Comparison of ENCODE assay signal across 9 cellular contexts in genomic region chr14:100271247-100271939, GRCh38. TPM values are rescaled to one million over a fixed set of nuclear protein-coding genes. Genes with fewer than 3 reads are reported as not detected.
A peak's percentile ranks its signal among the peaks of the same experiment; 100 is the strongest.
DNase-seq lines count a peak whose midpoint lies in the region; ATAC-seq and TF ChIP-seq lines count a peak whose summit lies in the region.
"Had no signal": no experiment of that assay in that cellular context is flagged by ENCODE, and none has a peak within 500 bp of the region (broad histone marks: within the 10 kb centered on the region; RNA-seq: fewer than 3 reads in every experiment).

No MANE protein-coding gene starts in this region.

- no peak overlapping the region for H3K14ac ChIP-seq in neuronal stem cell (ENCODE audit: low read length)

- peaks cover 0 to 27% (median 0%) of the 10 kb centered on the region in 9 donors for H3K36me3 ChIP-seq in heart right ventricle
- peaks cover 0 to 7% (median 0%) of the 10 kb centered on the region in 3 donors for H3K36me3 ChIP-seq in Peyer's patch
- H3K36me3 ChIP-seq in neuronal stem cell (replicated peaks in 1 of 2; ENCODE audit: control insufficient read depth in 2 of 2, insufficient read depth in 2 of 2, low read length in 2 of 2), result peaks cover 11 to 78% of the 10 kb centered on the region in 2 donors
- H3K36me3 ChIP-seq in gastrocnemius medialis, result no peaks in the 10 kb centered on the region

- H3K4me1 ChIP-seq in heart right ventricle, result peaks cover 0 to 60% (median 36%) of the 10 kb centered on the region in 9 donors
- H3K4me1 ChIP-seq in Peyer's patch, result peaks cover 0 to 29% (median 3%) of the 10 kb centered on the region in 4 donors
- H3K4me1 ChIP-seq in neuronal stem cell (ENCODE audit: control insufficient read depth in 2 of 2, insufficient read depth in 1 of 2, low read depth in 1 of 2, low read length in 2 of 2), result peaks cover 1 to 3% of the 10 kb centered on the region in 2 donors
- H3K4me1 ChIP-seq in gastrocnemius medialis, result peaks cover 27 to 37% of the 10 kb centered on the region in 2 donors

- no peak overlapping the region for H3K23ac ChIP-seq in neuronal stem cell (ENCODE audit: low read depth, low read length, poor library complexity)

- H2BK120ac ChIP-seq in neuronal stem cell (ENCODE audit: low read depth, low read length), result no peak overlapping the region

- no peak for DNase-seq in heart right ventricle
- DNase-seq in cardiac septum (ENCODE audit: low spot score), result no peak
- peak in 1 of 3 donors; percentile 75 for DNase-seq in Peyer's patch
- peak; percentile 40 for DNase-seq in fibroblast of pulmonary artery (ENCODE audit: low read depth)
- no peak for DNase-seq in type B pancreatic cell (ENCODE audit: extremely low spot score, unreplicated experiment)
- DNase-seq in neuronal stem cell (ENCODE audit: low spot score), result no peak
- no peak for DNase-seq in gastrocnemius medialis
- DNase-seq: NCI-H524 treated with DMSO at 0.1 percent for 48 hours had no signal

- no peak overlapping the region for H4K8ac ChIP-seq in neuronal stem cell (ENCODE audit: low read depth, low read length)

- H3K27me3 ChIP-seq in heart right ventricle (no peaks in the 10 kb centered on the region), Peyer's patch (no peaks in the 10 kb centered on the region), neuronal stem cell (ENCODE audit: control insufficient read depth in 3 of 3, insufficient read depth in 3 of 3, low read depth in 1 of 3, low read length in 3 of 3) (no peaks in the 10 kb centered on the region), gastrocnemius medialis (no peaks in the 10 kb centered on the region)

- H2BK15ac ChIP-seq in neuronal stem cell (ENCODE audit: low read length), result no peak overlapping the region

- ATAC-seq in heart right ventricle (peak in 1 of 8 donors; percentile 31), GM18498 (IDR thresholded peaks at IDR 0.05; ENCODE audit: unreplicated experiment) (no peak), gastrocnemius medialis (no peak)

- peaks cover 6% of the 10 kb centered on the region for H3K4me1 Mint-ChIP-seq in type B pancreatic cell (ENCODE audit: unreplicated experiment)

- WGBS in heart right ventricle, 2 donors, result 75 to 81% methylated on average over 10 of the region's 10 CpGs
- no CpG with 5 or more reads among the region's 10 CpGs for WGBS in neuronal stem cell (ENCODE audit: extremely low coverage in 2 of 2, insufficient read length in 2 of 2, insufficient replicate concordance in 1 of 2), 2 donors

- no peaks in the 10 kb centered on the region for H3K27me3 Mint-ChIP-seq in type B pancreatic cell

- H2BK12ac ChIP-seq in neuronal stem cell (ENCODE audit: low read length), result no peak overlapping the region

- no peak overlapping the region for H3K9ac ChIP-seq in neuronal stem cell (ENCODE audit: low read depth, low read length, poor library complexity)

- intact Hi-C loops in heart right ventricle (cut with DNase I) (loop anchor here in 1 of 10 donors (2.0 kb wide), 1 partner anchor 105 kb away; the partner anchor contains the start of gene WDR25), cardiac septum (cut with DNase I) (no loop called here), gastrocnemius medialis (cut with DNase I; ENCODE audit: low total_unique reads) (no loop called here)

- H3K27ac ChIP-seq in heart right ventricle (no peak overlapping the region), Peyer's patch (no peak overlapping the region), neuronal stem cell (replicated peaks; ENCODE audit: low read length) (no peak overlapping the region), gastrocnemius medialis (no peak overlapping the region)

- H3K9me3 ChIP-seq in heart right ventricle (no peaks in the 10 kb centered on the region), Peyer's patch (no peaks in the 10 kb centered on the region), neuronal stem cell (replicated peaks in 1 of 2; ENCODE audit: control insufficient read depth in 2 of 2, insufficient read depth in 1 of 2, low read depth in 1 of 2, low read length in 2 of 2) (peaks cover 0 to 13% of the 10 kb centered on the region in 2 donors), gastrocnemius medialis (no peaks in the 10 kb centered on the region)

- no peak overlapping the region for H3K4me3 Mint-ChIP-seq in type B pancreatic cell

- H3K18ac ChIP-seq in neuronal stem cell (ENCODE audit: low read length), result no peak overlapping the region

- TF ChIP-seq CTCF in heart right ventricle (IDR thresholded peaks at IDR 0.05) (peak in 7 of 9 donors; percentile 11 to 53 (median 43)), Peyer's patch (IDR thresholded peaks at IDR 0.05) (peak in 4 of 6 experiments; percentile 32 to 65 (median 60)), fibroblast of pulmonary artery (IDR thresholded peaks at IDR 0.05; ENCODE audit: low read length, missing control alignments) (peak; percentile 35), type B pancreatic cell (conservative IDR thresholded peaks at IDR 0.05) (peak; percentile 57), gastrocnemius medialis (IDR thresholded peaks at IDR 0.05 in 4 of 5, conservative IDR thresholded peaks at IDR 0.05 in 1 of 5) (peak in 1 of 5 experiments; percentile 36)

- no peak overlapping the region for H3K4ac ChIP-seq in neuronal stem cell (ENCODE audit: low read length)

- H3K4me2 ChIP-seq in neuronal stem cell (ENCODE audit: insufficient read depth, low read length, poor library complexity, severe bottlenecking), result no peak overlapping the region

- peaks cover 14% of the 10 kb centered on the region for H3K36me3 Mint-ChIP-seq in type B pancreatic cell

- H4K91ac ChIP-seq in neuronal stem cell (ENCODE audit: low read depth, low read length, poor library complexity), result no peak overlapping the region

- no peak overlapping the region for H2BK5ac ChIP-seq in neuronal stem cell (ENCODE audit: low read length)

- no peaks in the 10 kb centered on the region for H3K9me3 Mint-ChIP-seq in type B pancreatic cell

- in situ Hi-C loops in gastrocnemius medialis (cut with MboI; ENCODE audit: low sequenced_read_pairs in 4 of 4), result no loop called here

- peaks cover 2% of the 10 kb centered on the region for H3K79me1 ChIP-seq in neuronal stem cell (ENCODE audit: low read depth, low read length)

- H2AK5ac ChIP-seq in neuronal stem cell (ENCODE audit: low read depth, low read length), result no peak overlapping the region

- no peak overlapping the region for H3K27ac Mint-ChIP-seq in type B pancreatic cell

- TF ChIP-seq POLR2A in Peyer's patch (IDR thresholded peaks at IDR 0.05) (no peak), gastrocnemius medialis (IDR thresholded peaks at IDR 0.05) (no peak)

- H2AFZ ChIP-seq in neuronal stem cell (ENCODE audit: low read length), result no peak overlapping the region

- H3K4me3 ChIP-seq in heart right ventricle (no peak overlapping the region), Peyer's patch (no peak overlapping the region), fibroblast of pulmonary artery (replicated peaks; ENCODE audit: low read depth, low read length) (no peak overlapping the region), neuronal stem cell (ENCODE audit: low read length in 2 of 2) (no peak overlapping the region), gastrocnemius medialis (no peak overlapping the region)

RNA-seq across cellular contexts. Expression of gene YY1, which starts 32.4 kb away (rescaled TPM):
- total RNA-seq in heart right ventricle (10 to 100 TPM; 37.4 to 58.3 (median 48.6) TPM), cardiac septum (44.3 TPM), Peyer's patch (10 to 100 TPM; 42.0 to 63.5 (median 50.9) TPM), type B pancreatic cell (ENCODE audit: low replicate concordance) (79.8 and 98.0 TPM in 2 replicates), gastrocnemius medialis (10 to 100 TPM; 39.3 to 48.7 (median 43.7) TPM)
- polyA plus RNA-seq in heart right ventricle, result 10 to 100 TPM; 17.6 to 18.4 TPM
- 115 TPM for polyA plus RNA-seq in neuronal stem cell (2013, experiment 1 of 2)
- polyA plus RNA-seq in neuronal stem cell (2013, experiment 2 of 2), result 129 TPM

RNA-seq across cellular contexts. Expression of gene SLC25A29, which starts 34.9 kb away (rescaled TPM):
- total RNA-seq in heart right ventricle, result 10 to 100 TPM; 11.0 to 25.3 (median 21.7) TPM
- 10 to 100 TPM; 36.7 to 70.7 TPM for polyA plus RNA-seq in heart right ventricle
- 29.3 TPM for total RNA-seq in cardiac septum
- 10 to 100 TPM; 11.0 to 74.5 (median 32.0) TPM for total RNA-seq in Peyer's patch
- total RNA-seq in type B pancreatic cell (ENCODE audit: low replicate concordance), result 72.8 and 101 TPM in 2 replicates
- polyA plus RNA-seq in neuronal stem cell (2013, experiment 1 of 2), result 113 TPM
- polyA plus RNA-seq in neuronal stem cell (2013, experiment 2 of 2), result 111 TPM
- total RNA-seq in gastrocnemius medialis, result 10 to 100 TPM in 2 of 4 donors, 1 to 10 TPM in 2; 9.0 to 17.4 (median 13.4) TPM

RNA-seq across cellular contexts. Expression of gene SLC25A47, which starts 51.7 kb away (rescaled TPM):
- total RNA-seq in heart right ventricle, result not detected
- not detected for polyA plus RNA-seq in heart right ventricle
- not detected for total RNA-seq in cardiac septum
- 1 to 10 TPM in 1 of 4 donors, under 1 TPM in 1, not detected in 2; 0.54 to 1.2 TPM for total RNA-seq in Peyer's patch
- not detected in 2 replicates for total RNA-seq in type B pancreatic cell (ENCODE audit: low replicate concordance)
- 0.03 TPM for polyA plus RNA-seq in neuronal stem cell (2013, experiment 1 of 2)
- polyA plus RNA-seq in neuronal stem cell (2013, experiment 2 of 2), result not detected
- 1 to 10 TPM in 1 of 4 donors, under 1 TPM in 1, not detected in 2; 0.46 to 1.3 TPM for total RNA-seq in gastrocnemius medialis
